Comparison of ENCODE assay signal across 20 cellular contexts in genomic region chr22:20315337-20316216, GRCh38. TPM values are rescaled to one million over a fixed set of nuclear protein-coding genes. Genes with fewer than 3 reads are reported as not detected.
DNase-seq lines count a peak whose midpoint lies in the region; ATAC-seq and TF ChIP-seq lines count a peak whose summit lies in the region.
"Had no signal": no experiment of that assay in that cellular context is flagged by ENCODE, and none has a peak within 500 bp of the region (broad histone marks: within the 10 kb centered on the region; RNA-seq: fewer than 3 reads in every experiment).

No MANE protein-coding gene starts in this region.

- peaks cover 3% of the 10 kb centered on the region; the same call in 1 of the 2 replicates for H3K79me2 ChIP-seq in H9 (ENCODE audit: insufficient read depth, low read length)

- H2BK15ac ChIP-seq in H9 (ENCODE audit: low read depth, low read length): no peak overlapping the region

- H3K23me2 ChIP-seq in H9 (ENCODE audit: insufficient read length, low read depth, low read length, poor library complexity, severe bottlenecking): no peaks in the 10 kb centered on the region

- H3K27me3 Mint-ChIP-seq in H9 (ENCODE audit: low read depth): no peaks in the 10 kb centered on the region
- no peaks in the 10 kb centered on the region for H3K27me3 Mint-ChIP-seq in activated T-helper 17 cell treated with anti-CD3 and anti-CD28 coated beads, Interleukin-2, amount 50 U/mL, for 72 hours
- H3K27me3 Mint-ChIP-seq: activated naive CD8-positive, alpha-beta T cell treated with anti-CD3 and anti-CD28 coated beads, Interleukin-2, amount 10 ng/mL, durations not matched to agents 7 days and 5 days; CD4-positive, alpha-beta T cell; dendritic cell treated with granulocyte-macrophage colony-stimulating factor and Interleukin-4, amounts not matched to agents 40 ng/mL and 50 ng/mL, for 4 days; T-helper 17 cell had no signal

- H2BK120ac ChIP-seq in H9 (ENCODE audit: low read depth, low read length, poor library complexity, severe bottlenecking): no peak overlapping the region

- H2BK12ac ChIP-seq in H9 (ENCODE audit: insufficient read length, low read depth, low read length): no peak overlapping the region

- intact Hi-C loops in sciatic nerve (cut with DNase I): no loop called here

- no peak overlapping the region for H3K4me2 ChIP-seq in H9 (ENCODE audit: insufficient read depth, insufficient read length, low read length)

- no peak overlapping the region for H2BK5ac ChIP-seq in H9 (ENCODE audit: insufficient read length, low read length)

- H4K8ac ChIP-seq in H9 (replicated peaks; ENCODE audit: insufficient read length, low read depth, low read length): no peak overlapping the region

- H3K23ac ChIP-seq in H9 (ENCODE audit: insufficient read length, low read depth, low read length): no peak overlapping the region

- H3K27ac ChIP-seq in H9 (ENCODE audit: insufficient read length, low read depth, low read length): no peak overlapping the region
- H3K27ac ChIP-seq in substantia nigra (ENCODE audit: low read depth, low read length, poor library complexity, severe bottlenecking): no peak overlapping the region
- H3K27ac ChIP-seq: brain microvascular endothelial cell, foreskin keratinocyte had no signal

- H4K91ac ChIP-seq in H9 (ENCODE audit: insufficient read length, low read depth, low read length): no peak overlapping the region

- peaks cover 4% of the 10 kb centered on the region for H3K4me1 ChIP-seq in H9 (ENCODE audit: insufficient read depth, low read length)

- H3K56ac ChIP-seq in H9 (ENCODE audit: insufficient read length, low read depth, low read length): no peak overlapping the region

- H3K9me3 Mint-ChIP-seq in H9: no peaks in the 10 kb centered on the region
- no peaks in the 10 kb centered on the region for H3K9me3 Mint-ChIP-seq in activated T-helper 17 cell treated with anti-CD3 and anti-CD28 coated beads, Interleukin-2, amount 50 U/mL, for 72 hours
- H3K9me3 Mint-ChIP-seq: activated naive CD8-positive, alpha-beta T cell treated with anti-CD3 and anti-CD28 coated beads, Interleukin-2, amount 10 ng/mL, durations not matched to agents 7 days and 5 days; CD4-positive, alpha-beta T cell; dendritic cell treated with granulocyte-macrophage colony-stimulating factor and Interleukin-4, amounts not matched to agents 40 ng/mL and 50 ng/mL, for 4 days; WTC11 had no signal

- H2AFZ ChIP-seq in H9 (ENCODE audit: low read length): no peak overlapping the region

- no peak for ATAC-seq in sciatic nerve
- ATAC-seq in activated T-helper 17 cell treated with anti-CD3 and anti-CD28 coated beads, Interleukin-2, amount 50 U/mL, for 72 hours (replicated peaks): no peak
- ATAC-seq: foreskin keratinocyte, left colon, T-helper 17 cell, WTC11 had no signal

- H2AK5ac ChIP-seq in H9 (ENCODE audit: insufficient read length, low read length): no peak overlapping the region

- peaks cover 14 to 15% of the 10 kb centered on the region in 2 experiments for H3K4me1 Mint-ChIP-seq in H9
- peaks cover 6% of the 10 kb centered on the region for H3K4me1 Mint-ChIP-seq in activated T-helper 17 cell treated with anti-CD3 and anti-CD28 coated beads, Interleukin-2, amount 50 U/mL, for 72 hours

- peak; percentile 51 for DNase-seq in activated CD8-positive, alpha-beta memory T cell treated with anti-CD3 and anti-CD28 coated beads for 24 hours
- no peak for DNase-seq in activated CD8-positive, alpha-beta memory T cell treated with anti-CD3 and anti-CD28 coated beads, Interleukin-2, amount 50 U/mL, for 4 hours
- DNase-seq in H9 (peak; percentile 20), islet precursor cell (peak; percentile 38), sciatic nerve (ENCODE audit: low spot score) (peak; percentile 53), substantia nigra (lab: John Stamatoyannopoulos, UW) (no peak), pons (ENCODE audit: low spot score) (no peak)
- DNase-seq: activated naive CD8-positive, alpha-beta T cell treated with anti-CD3 and anti-CD28 coated beads, Interleukin-2, amount 10 ng/mL, durations not matched to agents 7 days and 5 days; brain microvascular endothelial cell; DMS79; foreskin keratinocyte; NCI-H1436; nucleus accumbens; stimulated activated CD4-positive, alpha-beta T cell treated with anti-CD3 and anti-CD28 coated beads, Interleukin-4, amount 100 ng/mL, for 1 hour; T-helper 17 cell had no signal

- no peak overlapping the region for H3K4me3 Mint-ChIP-seq in H9
- H3K4me3 Mint-ChIP-seq in activated T-helper 17 cell treated with anti-CD3 and anti-CD28 coated beads, Interleukin-2, amount 50 U/mL, for 72 hours: no peak overlapping the region
- H3K4me3 Mint-ChIP-seq: activated naive CD8-positive, alpha-beta T cell treated with anti-CD3 and anti-CD28 coated beads, Interleukin-2, amount 10 ng/mL, durations not matched to agents 7 days and 5 days; CD4-positive, alpha-beta T cell; dendritic cell treated with granulocyte-macrophage colony-stimulating factor and Interleukin-4, amounts not matched to agents 40 ng/mL and 50 ng/mL, for 4 days; T-helper 17 cell; WTC11 had no signal

- H3K14ac ChIP-seq in H9 (ENCODE audit: insufficient read depth, low read length): no peak overlapping the region

- H3K18ac ChIP-seq in H9 (ENCODE audit: insufficient read length, low read depth, low read length): no peak overlapping the region

- no peak overlapping the region for H3K27ac Mint-ChIP-seq in H9
- H3K27ac Mint-ChIP-seq in activated T-helper 17 cell treated with anti-CD3 and anti-CD28 coated beads, Interleukin-2, amount 50 U/mL, for 72 hours: no peak overlapping the region
- H3K27ac Mint-ChIP-seq: activated naive CD8-positive, alpha-beta T cell treated with anti-CD3 and anti-CD28 coated beads, Interleukin-2, amount 10 ng/mL, durations not matched to agents 7 days and 5 days; CD4-positive, alpha-beta T cell; dendritic cell treated with granulocyte-macrophage colony-stimulating factor and Interleukin-4, amounts not matched to agents 40 ng/mL and 50 ng/mL, for 4 days; T-helper 17 cell; WTC11 had no signal

- no peak overlapping the region for H4K5ac ChIP-seq in H9 (ENCODE audit: insufficient read length, low read depth, low read length)

- no peak overlapping the region for H2BK20ac ChIP-seq in H9 (ENCODE audit: low read depth, low read length, poor library complexity, severe bottlenecking)

- no CpG with 5 or more reads among the region's 25 CpGs for WGBS in H9 (ENCODE audit: extremely low coverage, insufficient read length, low lambda C conversion rate)

- no peaks in the 10 kb centered on the region for H4K20me1 ChIP-seq in H9 (ENCODE audit: control insufficient read depth, insufficient read depth, insufficient read length)

- H3K27me3 ChIP-seq in H9 (ENCODE audit: insufficient read depth, low read length): no peaks in the 10 kb centered on the region
- H3K27me3 ChIP-seq: brain microvascular endothelial cell, foreskin keratinocyte had no signal

- TF ChIP-seq CTCF in H9 (conservative IDR thresholded peaks at IDR 0.05): no peak

- H3T11ph ChIP-seq in H9 (ENCODE audit: low read length): no peak overlapping the region

- no peak overlapping the region for H3K9ac ChIP-seq in H9 (ENCODE audit: extremely low read depth, insufficient read length, low read length)

- H3K36me3 Mint-ChIP-seq in H9 (ENCODE audit: insufficient read depth in 1 of 3, low read depth in 3 of 3): no peaks in the 10 kb centered on the region
- H3K36me3 Mint-ChIP-seq in activated T-helper 17 cell treated with anti-CD3 and anti-CD28 coated beads, Interleukin-2, amount 50 U/mL, for 72 hours (ENCODE audit: low read depth): no peaks in the 10 kb centered on the region
- H3K36me3 Mint-ChIP-seq: activated naive CD8-positive, alpha-beta T cell treated with anti-CD3 and anti-CD28 coated beads, Interleukin-2, amount 10 ng/mL, durations not matched to agents 7 days and 5 days; WTC11 had no signal

- no peak overlapping the region for H3K4ac ChIP-seq in H9 (ENCODE audit: low read depth, low read length)

- H3K9me3 ChIP-seq in H9 (ENCODE audit: control insufficient read depth, low read depth, low read length): no peaks in the 10 kb centered on the region

- H3K79me1 ChIP-seq in H9 (ENCODE audit: insufficient read depth, low read depth, low read length, poor library complexity, severe bottlenecking): no peaks in the 10 kb centered on the region

RNA-seq across cellular contexts. Expression of gene DGCR6L, which starts 4.3 kb away (rescaled TPM):
- total RNA-seq in H9 (2021) (38.6 and 40.4 TPM in 2 replicates), sciatic nerve (28.9 TPM)
- 10 to 100 TPM; 20.5 to 29.2 TPM for total RNA-seq in activated T-helper 17 cell treated with anti-CD3 and anti-CD28 coated beads, Interleukin-2, amount 50 U/mL, for 72 hours

RNA-seq across cellular contexts. Expression of gene RTN4R, which starts 47.5 kb away (rescaled TPM):
- 18.3 and 19.0 TPM in 2 replicates for total RNA-seq in H9 (2021)
- 4.4 TPM for total RNA-seq in sciatic nerve
- 1 to 10 TPM; 1.4 to 2.6 TPM for total RNA-seq in activated T-helper 17 cell treated with anti-CD3 and anti-CD28 coated beads, Interleukin-2, amount 50 U/mL, for 72 hours

Comparison
In these comparisons a context has a peak if more than half of its experiments do, and no peak if none do; other contexts are left out.
1. DNase-seq: peak in activated CD8-positive, alpha-beta memory T cell treated with anti-CD3 and anti-CD28 coated beads for 24 hours (single experiment), H9 (single experiment), islet precursor cell (single experiment) and sciatic nerve (single experiment); none in activated CD8-positive, alpha-beta memory T cell treated with anti-CD3 and anti-CD28 coated beads, Interleukin-2, amount 50 U/mL, for 4 hours (single experiment), substantia nigra (0 of 49) and pons (single experiment).